Comparison of ENCODE assay signal across 22 cellular contexts in the genomic region with DNA sequence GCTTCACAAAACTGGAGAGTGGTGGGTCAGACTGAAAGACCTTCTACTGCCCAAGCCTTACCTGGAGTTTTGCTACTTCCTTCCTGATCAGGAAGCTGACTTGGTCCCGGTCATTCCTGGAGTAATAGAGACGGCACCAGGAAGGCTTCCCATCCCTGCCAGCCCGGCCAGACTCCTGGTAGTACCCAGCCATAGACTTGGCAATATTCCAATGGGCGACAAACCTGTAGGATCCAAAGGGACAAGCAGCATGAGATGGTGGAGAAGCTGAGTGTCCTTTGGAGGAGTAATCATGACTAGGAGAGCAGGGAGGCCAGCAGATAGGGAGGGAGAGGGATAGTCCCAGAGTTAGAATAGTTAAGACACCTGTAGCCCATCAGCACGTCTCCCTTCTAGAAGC. TPM values are rescaled to one million over a fixed set of nuclear protein-coding genes. Genes with fewer than 3 reads are reported as not detected.
DNase-seq lines count a peak whose midpoint lies in the region; ATAC-seq, FAIRE-seq and TF ChIP-seq lines count a peak whose summit lies in the region.
"Had no signal": no experiment of that assay in that cellular context is flagged by ENCODE, and none has a peak within 500 bp of the region (broad histone marks: within the 10 kb centered on the region; RNA-seq: fewer than 3 reads in every experiment).

No MANE protein-coding gene starts in this region.

- CTCF ChIA-PET in mammary epithelial cell (lab: Charles Lee; ENCODE audit: low non-redundant PET): no interaction called here

- intact Hi-C loops in posterior vena cava (cut with DNase I): no loop called here
- intact Hi-C loops in mammary epithelial cell (cut with micrococcal nuclease): no loop called here
- intact Hi-C loops in prostate gland (cut with DNase I): no loop called here

- H3K4me2 ChIP-seq in mammary epithelial cell (ENCODE audit: insufficient read depth, low read depth, low read length): no peak overlapping the region
- H3K4me2 ChIP-seq: A549, GM23338 had no signal

- 71% methylated on average over 5 of the region's 5 CpGs for WGBS in mammary epithelial cell (ENCODE audit: low coverage, missing lambda C conversion rate)
- 74% methylated on average over 5 of the region's 5 CpGs for WGBS in prostate gland

- TF ChIP-seq CTCF in mammary epithelial cell (conservative IDR thresholded peaks at IDR 0.05 in 1 of 2, IDR thresholded peaks at IDR 0.05 in 1 of 2; ENCODE audit: extremely low read depth in 1 of 2, insufficient read depth in 1 of 2, low read depth in 1 of 2, low read length in 2 of 2) (no peak), prostate gland (IDR thresholded peaks at IDR 0.05) (no peak)

- no peaks in the 10 kb centered on the region for H4K20me1 ChIP-seq in mammary epithelial cell (ENCODE audit: insufficient read depth, low read length)

- H3K27ac ChIP-seq in mammary epithelial cell (ENCODE audit: insufficient read depth, low read depth, low read length): no peak overlapping the region
- no peak overlapping the region for H3K27ac ChIP-seq in prostate gland
- H3K27ac ChIP-seq: A549, C4-2B had no signal

- H3K79me2 ChIP-seq in mammary epithelial cell (ENCODE audit: insufficient read depth, low read length): peaks cover 2% of the 10 kb centered on the region

- H3K4me3 ChIP-seq in mammary epithelial cell (replicated peaks in 1 of 3; ENCODE audit: insufficient read depth in 1 of 3, low read depth in 2 of 3, low read length in 3 of 3) (no peak overlapping the region), prostate gland (no peak overlapping the region)
- H3K4me3 ChIP-seq: A549, GM23338 had no signal

- H3K9ac ChIP-seq in mammary epithelial cell (ENCODE audit: insufficient read depth, low read length): no peak overlapping the region

- DNase-seq in HTR-8/SVneo (ENCODE audit: insufficient read length, low spot score) (no peak), ecto neural progenitor cell (ENCODE audit: low spot score) (peak; percentile 25), posterior vena cava (ENCODE audit: low spot score) (peak; percentile 14), mammary epithelial cell (no peak), A172 (ENCODE audit: low spot score) (no peak), prostate gland (ENCODE audit: low spot score) (no peak)
- DNase-seq: AML-193; CD4-positive, alpha-beta T cell; GDM1; HCEC 1CT; HFFc6 had no signal

- dilution Hi-C loops in mammary epithelial cell (cut with HindIII; ENCODE audit: low sequenced_read_pairs): no loop called here

- no TSS peak for BruUV-seq in mammary epithelial cell (replicated peaks; lab: Mats Ljungman, UMichigan)

- H3K4me1 ChIP-seq in mammary epithelial cell (ENCODE audit: insufficient read depth, low read length) (no peaks in the 10 kb centered on the region), prostate gland (replicated peaks) (no peaks in the 10 kb centered on the region)
- H3K4me1 ChIP-seq: A549, Caco-2 had no signal

- H2AFZ ChIP-seq in mammary epithelial cell (ENCODE audit: low read depth, low read length): no peak overlapping the region
- H2AFZ ChIP-seq: GM23338 had no signal

- H3K9me3 ChIP-seq in mammary epithelial cell (replicated peaks; ENCODE audit: insufficient read depth, low read length): no peaks in the 10 kb centered on the region
- H3K9me3 ChIP-seq in prostate gland: no peaks in the 10 kb centered on the region
- H3K9me3 ChIP-seq: A549, Caco-2 had no signal

- FAIRE-seq in HTR-8/SVneo (lab: Jason Lieb, UNC): peak; percentile 62
- FAIRE-seq: A549, D721Med, GM12892, GM18507, H54 had no signal

- no peak for ATAC-seq in HG03159 (IDR thresholded peaks at IDR 0.05; ENCODE audit: unreplicated experiment)
- ATAC-seq: A549, GM23338 had no signal

- no peaks in the 10 kb centered on the region for H3K27me3 ChIP-seq in mammary epithelial cell (ENCODE audit: insufficient read depth, low read length)
- H3K27me3 ChIP-seq in prostate gland (replicated peaks; ENCODE audit: insufficient read depth): no peaks in the 10 kb centered on the region

- no peak for TF ChIP-seq POLR2A in prostate gland (IDR thresholded peaks at IDR 0.05)

- in situ Hi-C loops in mammary epithelial cell (cut with MboI; ENCODE audit: low sequenced_read_pairs in 2 of 2): loop anchor here in 1 of 2 donors (25.0 kb wide), 1 partner anchor 229 kb away; a partner anchor contains a TSS

- peaks cover 23% of the 10 kb centered on the region for H3K36me3 ChIP-seq in mammary epithelial cell (ENCODE audit: insufficient read depth, low read length)
- no peaks in the 10 kb centered on the region for H3K36me3 ChIP-seq in prostate gland

RNA-seq across cellular contexts. Expression of a gene that starts 8.7 kb away (rescaled TPM):
- 10 to 100 TPM; 14.5 to 14.8 TPM for total RNA-seq in posterior vena cava
- total RNA-seq in mammary epithelial cell: 10 to 100 TPM; 25.3 to 34.8 TPM
- 14.5 TPM for polyA plus RNA-seq in mammary epithelial cell
- 27.2 TPM for polyA minus RNA-seq in mammary epithelial cell
- 18.0 and 19.0 TPM in 2 replicates for total RNA-seq in A172 (2014; rRNA removed; shearing (Covaris generic))
- total RNA-seq in prostate gland: 100 to 1,000 TPM in 1 of 2 donors, 10 to 100 TPM in 1; 33.6 to 132 TPM

RNA-seq across cellular contexts. Expression of a gene that starts 8.9 kb away (rescaled TPM):
- total RNA-seq in posterior vena cava (10 to 100 TPM; 56.7 to 66.1 TPM), mammary epithelial cell (100 to 1,000 TPM in 1 of 2 donors, 10 to 100 TPM in 1; 49.0 to 105 TPM), prostate gland (10 to 100 TPM; 50.4 to 72.3 TPM)
- polyA plus RNA-seq in mammary epithelial cell: 85.8 TPM
- 78.9 TPM for polyA minus RNA-seq in mammary epithelial cell
- total RNA-seq in A172 (2014; rRNA removed; shearing (Covaris generic)): 124 and 169 TPM in 2 replicates

RNA-seq across cellular contexts. Expression of a gene that starts 25.0 kb away (rescaled TPM):
- total RNA-seq in posterior vena cava (under 1 TPM; 0.38 to 0.97 TPM), mammary epithelial cell (not detected), prostate gland (1 to 10 TPM in 1 of 2 donors, under 1 TPM in 1; 0.27 to 4.1 TPM)
- polyA plus RNA-seq in mammary epithelial cell: 0.03 TPM
- polyA minus RNA-seq in mammary epithelial cell: not detected
- total RNA-seq in A172 (2014; rRNA removed; shearing (Covaris generic)): 0.07 and 0.26 TPM in 2 replicates
- total RNA-seq: Daoy, GM23338 had no signal
- polyA plus RNA-seq: BJ had no signal

Comparison
In these comparisons a context has a peak if more than half of its experiments do, and no peak if none do; other contexts are left out.
1. DNase-seq: peak in ecto neural progenitor cell (single experiment) and posterior vena cava (single experiment); none in HTR-8/SVneo (single experiment), mammary epithelial cell (single experiment), A172 (single experiment) and prostate gland (single experiment).